In the genomic region with DNA sequence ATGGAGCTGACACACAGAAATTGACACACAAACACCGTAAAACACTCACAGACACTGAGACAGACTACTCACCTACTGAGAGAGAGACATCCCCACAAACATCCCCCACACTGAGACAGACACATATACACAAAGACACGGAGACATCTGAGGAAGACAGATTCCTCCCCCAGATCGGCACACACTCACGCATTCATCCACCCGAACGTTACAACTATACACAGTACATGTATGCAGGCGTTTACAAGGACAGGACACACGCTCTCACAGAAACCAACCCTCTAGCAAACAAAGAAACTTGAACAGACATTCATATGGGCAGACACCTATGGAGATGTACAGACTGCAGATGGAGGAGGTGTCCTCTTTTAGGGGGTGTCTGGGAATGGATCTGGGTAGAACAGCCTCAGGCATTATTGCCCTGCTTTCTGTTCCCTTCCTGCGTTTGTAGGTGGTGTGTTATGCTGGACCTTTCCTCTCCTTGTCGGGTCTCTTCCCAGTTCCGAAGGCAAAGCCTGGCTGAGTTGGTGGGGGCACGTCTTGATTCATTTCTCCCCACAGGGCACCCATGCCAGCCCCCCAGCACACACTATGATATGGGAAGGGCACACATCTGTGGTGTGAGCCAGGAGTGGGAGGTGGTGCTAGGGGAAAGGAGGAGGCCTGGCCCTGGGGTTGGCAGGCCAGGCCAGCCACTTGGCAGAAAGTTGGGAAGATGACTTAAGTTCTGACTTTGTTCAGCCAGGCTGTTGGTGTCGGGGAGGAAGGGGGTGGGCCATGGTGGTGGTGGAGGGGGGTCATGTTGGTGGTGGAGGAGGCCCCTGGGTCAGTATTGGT, we compare ENCODE assay signal across 8 cellular contexts. TPM values are rescaled to one million over a fixed set of nuclear protein-coding genes. Genes with fewer than 3 reads are reported as not detected.
DNase-seq lines count a peak whose midpoint lies in the region; TF ChIP-seq lines count a peak whose summit lies in the region.

No MANE protein-coding gene starts in this region.

- H3K4me1 ChIP-seq in PC-9 (replicated peaks; ENCODE audit: insufficient read depth) (no peaks in the 10 kb centered on the region), fibroblast of lung (ENCODE audit: control insufficient read depth, extremely low read depth, insufficient read depth, low read length) (peaks cover 22% of the 10 kb centered on the region), neuron (ENCODE audit: insufficient read depth, low read length) (peaks cover 20% of the 10 kb centered on the region)

- no peak overlapping the region for H3K27ac ChIP-seq in PC-9
- H3K27ac ChIP-seq in fibroblast of lung (ENCODE audit: insufficient read depth, low read length): peak overlapping the region; percentile 69

- H2AFZ ChIP-seq in PC-9 (no peak overlapping the region), fibroblast of lung (ENCODE audit: low read length) (no peak overlapping the region), neuron (ENCODE audit: low read depth, low read length) (no peak overlapping the region)

- H3K9me3 ChIP-seq in PC-9 (ENCODE audit: insufficient read depth, low read depth) (no peaks in the 10 kb centered on the region), fibroblast of lung (ENCODE audit: control insufficient read depth, insufficient read depth, low read depth, low read length) (no peaks in the 10 kb centered on the region), neuron (ENCODE audit: low read length) (no peaks in the 10 kb centered on the region)

- H4K20me1 ChIP-seq in PC-9 (ENCODE audit: insufficient read depth) (no peaks in the 10 kb centered on the region), fibroblast of lung (ENCODE audit: control insufficient read depth, extremely low read depth, insufficient read depth, low read length) (no peaks in the 10 kb centered on the region)

- H3K4me3 ChIP-seq in PC-9 (peak overlapping the region; percentile 97; the same call in 1 of the 2 replicates), fibroblast of lung (replicated peaks in 1 of 4; ENCODE audit: control extremely low read depth in 1 of 4, insufficient read depth in 1 of 4, low read depth in 3 of 4, low read length in 4 of 4) (peak overlapping the region; percentile 87 to 99 (median 91)), neuron (ENCODE audit: low read length) (peak overlapping the region; percentile 87)

- DNase-seq in AG20443 (ENCODE audit: low spot score) (peak; percentile 71), PC-9 (no peak), fibroblast of lung (ENCODE audit: low read depth in 2 of 2) (peak; percentile 37 to 41), SW480 (ENCODE audit: low spot score) (no peak), NCI-H2029 treated with DMSO at 0.1 percent for 48 hours (lab: John Stamatoyannopoulos, UW) (no peak)
- no peak for DNase-seq in activated CD4-positive, alpha-beta T cell treated with anti-CD3 and anti-CD28 coated beads for 4 hours
- no peak for DNase-seq in activated CD4-positive, alpha-beta T cell treated with anti-CD3 and anti-CD28 coated beads, Interleukin-2, amount 50 U/mL, for 48 hours

- H3K79me2 ChIP-seq in PC-9 (ENCODE audit: low read depth): peaks cover 47% of the 10 kb centered on the region
- peaks cover 65% of the 10 kb centered on the region for H3K79me2 ChIP-seq in fibroblast of lung (ENCODE audit: control insufficient read depth, insufficient read depth, low read length)

- intact Hi-C loops in PC-9 (cut with micrococcal nuclease; ENCODE audit: unreplicated experiment): no loop called here

- BruUV-seq in PC-9 (replicated peaks; lab: Mats Ljungman, UMichigan): TSS peak; percentile 40

- TF ChIP-seq CTCF in PC-9 (conservative IDR thresholded peaks at IDR 0.05) (no peak), fibroblast of lung (conservative IDR thresholded peaks at IDR 0.05 in 1 of 2, IDR thresholded peaks at IDR 0.05 in 1 of 2; ENCODE audit: low read depth in 1 of 2, low read length in 2 of 2) (no peak)

- H3K27me3 ChIP-seq in PC-9 (ENCODE audit: insufficient read depth, low read depth) (peaks cover 7% of the 10 kb centered on the region; the same call in 1 of the 2 replicates), fibroblast of lung (ENCODE audit: control insufficient read depth, insufficient read depth, low read length) (no peaks in the 10 kb centered on the region), neuron (ENCODE audit: insufficient read depth, low read length) (no peaks in the 10 kb centered on the region)

- no peaks in the 10 kb centered on the region for H3K9me2 ChIP-seq in PC-9 (ENCODE audit: insufficient read depth)

- POLR2A ChIA-PET in PC-9 (lab: Charles Lee; ENCODE audit: unreplicated experiment): no interaction called here

- peaks cover 10% of the 10 kb centered on the region; the same call in 1 of the 2 replicates for H3F3A ChIP-seq in PC-9 (ENCODE audit: insufficient read depth, low read depth)

- H3K9ac ChIP-seq in fibroblast of lung (ENCODE audit: insufficient read depth, low read length): peak overlapping the region; percentile 52

- CTCF ChIA-PET in PC-9 (lab: Charles Lee): interaction anchor here (0.7 to 1.0 kb wide), 2 partner anchors 17 to 24 kb away, joined by 3 to 10 read pairs; no protein-coding TSS in a partner anchor

- H3K4me2 ChIP-seq in PC-9 (peak overlapping the region; percentile 95), fibroblast of lung (ENCODE audit: extremely low read depth, insufficient read depth, low read length) (peak overlapping the region; percentile 99)

- H3K36me3 ChIP-seq in PC-9 (ENCODE audit: low read depth) (no peaks in the 10 kb centered on the region), fibroblast of lung (ENCODE audit: control insufficient read depth, insufficient read depth, low read length) (no peaks in the 10 kb centered on the region), neuron (ENCODE audit: insufficient read depth, low read length) (no peaks in the 10 kb centered on the region)

RNA-seq across cellular contexts. Expression of gene KIRREL1, which starts 1.5 kb away (rescaled TPM):
- total RNA-seq in PC-9 (2021) (25.8 and 30.7 TPM in 2 replicates), fibroblast of lung (83.0 and 123 TPM in 2 replicates)
- polyA plus RNA-seq in fibroblast of lung: 42.2 and 55.5 TPM in 2 replicates
- polyA plus RNA-seq in fibroblast of lung (2012): 57.7 and 93.5 TPM in 2 replicates
- 192 and 249 TPM in 2 replicates for polyA minus RNA-seq in fibroblast of lung (ENCODE audit: low replicate concordance)

Comparison
In these comparisons a context has a peak if more than half of its experiments do, and no peak if none do; other contexts are left out.
1. DNase-seq: peak in AG20443 (single experiment) and fibroblast of lung (2 of 2); none in PC-9 (0 of 2), SW480 (single experiment), activated CD4-positive, alpha-beta T cell treated with anti-CD3 and anti-CD28 coated beads for 4 hours (0 of 2), NCI-H2029 treated with DMSO at 0.1 percent for 48 hours (single experiment) and activated CD4-positive, alpha-beta T cell treated with anti-CD3 and anti-CD28 coated beads, Interleukin-2, amount 50 U/mL, for 48 hours (0 of 2).
2. Peak in every context shown above with its lines, with median percentiles within 50 percentile points of each other: H3K4me3 ChIP-seq.